ENCODE assay signal across 13 cellular contexts in the genomic region with DNA sequence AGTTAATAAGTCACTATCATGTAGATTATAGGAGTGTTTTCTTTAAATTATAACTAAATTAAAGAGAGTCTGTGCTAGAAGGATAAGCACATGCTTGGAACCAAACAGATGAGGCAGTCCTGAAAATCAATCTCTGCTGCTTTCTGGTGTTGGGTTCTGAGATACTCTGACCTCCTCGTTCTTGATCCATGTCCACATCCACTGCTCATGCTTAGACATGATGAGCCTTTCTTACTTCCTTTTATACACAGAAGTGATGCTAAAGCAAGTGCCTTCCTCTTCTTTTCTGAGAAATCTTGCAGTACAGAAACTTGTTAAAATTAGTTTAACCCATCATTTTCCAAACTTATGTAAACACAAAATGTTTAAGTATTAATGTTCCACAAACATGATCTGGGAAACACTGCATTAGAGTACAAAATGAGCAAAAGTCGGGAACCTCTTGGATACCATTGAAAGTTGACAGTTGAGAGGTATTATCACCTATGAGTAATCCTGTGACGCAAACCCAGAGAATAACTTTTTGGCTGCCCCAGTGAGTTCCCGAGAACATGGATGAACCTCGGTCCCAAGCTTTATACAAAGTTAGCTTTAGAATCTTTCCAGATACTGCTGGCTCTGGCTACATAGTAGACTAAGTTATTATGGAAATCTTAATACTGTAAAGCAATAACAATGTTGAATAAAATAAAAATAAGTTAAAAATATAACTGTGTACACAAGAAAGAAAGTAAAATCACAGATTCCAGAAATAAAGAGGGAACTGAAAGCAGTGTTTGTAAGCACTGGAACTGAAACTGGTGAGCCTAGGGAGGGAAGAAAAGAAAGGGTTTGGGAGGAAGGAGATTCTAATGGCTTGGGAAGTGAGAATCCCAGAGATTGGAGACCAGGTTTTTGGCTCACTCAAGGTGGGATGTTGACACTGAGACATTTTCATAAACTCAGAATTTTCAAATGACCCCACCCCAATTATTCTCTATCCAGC.
DNase-seq lines count a peak whose midpoint lies in the region; FAIRE-seq and TF ChIP-seq lines count a peak whose summit lies in the region.
"Had no signal": no experiment of that assay in that cellular context is flagged by ENCODE, and none has a peak within 500 bp of the region (broad histone marks: within the 10 kb centered on the region; RNA-seq: fewer than 3 reads in every experiment).

No MANE protein-coding gene starts in this region.

- TF ChIP-seq CTCF in CD14-positive monocyte (IDR thresholded peaks at IDR 0.05) (no peak), astrocyte (IDR thresholded peaks at IDR 0.05; ENCODE audit: insufficient read depth, low read depth, low read length) (no peak), esophagus muscularis mucosa (IDR thresholded peaks at IDR 0.05) (no peak)

- H3K27me3 ChIP-seq in astrocyte (ENCODE audit: insufficient read depth, low read length): no peaks in the 10 kb centered on the region
- H3K27me3 ChIP-seq in muscle layer of duodenum (ENCODE audit: low read depth, low read length): no peaks in the 10 kb centered on the region
- H3K27me3 ChIP-seq in esophagus muscularis mucosa: peaks cover 0 to 5% (median 0%) of the 10 kb centered on the region in 4 donors

- H4K20me1 ChIP-seq in astrocyte (ENCODE audit: insufficient read depth, low read length): no peaks in the 10 kb centered on the region

- H3K36me3 Mint-ChIP-seq in CD14-positive monocyte (no peaks in the 10 kb centered on the region), astrocyte (ENCODE audit: low read depth, unreplicated experiment) (no peaks in the 10 kb centered on the region)
- H3K36me3 Mint-ChIP-seq: type B pancreatic cell had no signal

- 78% methylated on average over 5 of the region's 5 CpGs for WGBS in esophagus muscularis mucosa

- H3K9ac ChIP-seq in astrocyte (ENCODE audit: low read length): no peak overlapping the region

- intact Hi-C loops in CD14-positive monocyte (cut with micrococcal nuclease) (no loop called here), esophagus muscularis mucosa (cut with DNase I) (no loop called here)

- no peak for FAIRE-seq in astrocyte (lab: Jason Lieb, UNC)

- TF ChIP-seq POLR2A in esophagus muscularis mucosa (IDR thresholded peaks at IDR 0.05; ENCODE audit: low read depth): no peak

- H3K4me1 ChIP-seq in astrocyte (ENCODE audit: insufficient read depth, low read length) (peaks cover 14% of the 10 kb centered on the region), muscle layer of duodenum (ENCODE audit: control insufficient read depth in 1 of 2, insufficient read depth in 2 of 2, low read length in 2 of 2) (no peaks in the 10 kb centered on the region), esophagus muscularis mucosa (no peaks in the 10 kb centered on the region)
- H3K4me1 ChIP-seq: psoas muscle had no signal

- H2AFZ ChIP-seq in astrocyte (ENCODE audit: low read depth, low read length): no peak overlapping the region

- H3K27ac ChIP-seq in astrocyte (ENCODE audit: low read depth, low read length) (no peak overlapping the region), muscle layer of duodenum (ENCODE audit: low read length) (peak overlapping the region; percentile 40), esophagus muscularis mucosa (replicated peaks in 1 of 4) (no peak overlapping the region)
- H3K27ac ChIP-seq: psoas muscle had no signal

- H3K9me3 Mint-ChIP-seq in CD14-positive monocyte (peaks cover 0 to 7% (median 2%) of the 10 kb centered on the region in 7 donors), astrocyte (ENCODE audit: unreplicated experiment) (peaks cover 3% of the 10 kb centered on the region)
- H3K9me3 Mint-ChIP-seq: type B pancreatic cell had no signal

- no peaks in the 10 kb centered on the region for H3K36me3 ChIP-seq in astrocyte (ENCODE audit: insufficient read depth, low read length)
- no peaks in the 10 kb centered on the region for H3K36me3 ChIP-seq in muscle layer of duodenum (ENCODE audit: control insufficient read depth in 1 of 2, insufficient read depth in 2 of 2, low read length in 2 of 2)
- H3K36me3 ChIP-seq in esophagus muscularis mucosa: no peaks in the 10 kb centered on the region

- no peaks in the 10 kb centered on the region for H3K9me3 ChIP-seq in astrocyte (ENCODE audit: insufficient read depth, low read depth, low read length)
- H3K9me3 ChIP-seq in muscle layer of duodenum (ENCODE audit: control insufficient read depth in 1 of 2, low read length in 2 of 2): peaks cover 0 to 2% of the 10 kb centered on the region in 2 donors
- peaks cover 0 to 6% (median 0%) of the 10 kb centered on the region in 4 donors for H3K9me3 ChIP-seq in esophagus muscularis mucosa
- H3K9me3 ChIP-seq: psoas muscle had no signal

- DNase-seq in CD14-positive monocyte (ENCODE audit: low spot score): no peak
- peak; percentile 1 to 28 for DNase-seq in Kasumi-1 (lab: John Stamatoyannopoulos, UW)
- DNase-seq in astrocyte (ENCODE audit: low read depth): peak; percentile 66
- no peak for DNase-seq in esophagus muscularis mucosa (ENCODE audit: extremely low spot score)
- no peak for DNase-seq in activated CD8-positive, alpha-beta memory T cell treated with anti-CD3 and anti-CD28 coated beads, Interleukin-2, amount 50 U/mL, for 4 hours
- DNase-seq in NCI-H510A treated with DMSO at 0.1 percent for 48 hours (lab: John Stamatoyannopoulos, UW): no peak
- DNase-seq: activated CD4-positive, alpha-beta T cell treated with anti-CD3 and anti-CD28 coated beads for 36 hours; activated T-cell treated with anti-CD3 and anti-CD28 coated beads, Interleukin-2, amount 50 U/mL, for 72 hours; C1 segment of cervical spinal cord; effector CD4-positive, alpha-beta T cell; psoas muscle had no signal

- H3K4me2 ChIP-seq in astrocyte (ENCODE audit: low read length): no peak overlapping the region

- peak overlapping the region in 1 of 2 donors; percentile 73 for H3K4me3 Mint-ChIP-seq in CD14-positive monocyte
- no peak overlapping the region for H3K4me3 Mint-ChIP-seq in astrocyte (ENCODE audit: unreplicated experiment)
- H3K4me3 Mint-ChIP-seq: activated CD4-positive, alpha-beta T cell treated with anti-CD3 and anti-CD28 coated beads for 36 hours; activated T-cell treated with anti-CD3 and anti-CD28 coated beads, Interleukin-2, amount 50 U/mL, for 72 hours; type B pancreatic cell had no signal

- H3K4me1 Mint-ChIP-seq in CD14-positive monocyte (peaks cover 40% of the 10 kb centered on the region), astrocyte (ENCODE audit: low read depth, unreplicated experiment) (peaks cover 37% of the 10 kb centered on the region)

- H3K27ac Mint-ChIP-seq in CD14-positive monocyte (peak overlapping the region; percentile 75 to 93 (median 81)), astrocyte (ENCODE audit: unreplicated experiment) (no peak overlapping the region)
- H3K27ac Mint-ChIP-seq: activated CD4-positive, alpha-beta T cell treated with anti-CD3 and anti-CD28 coated beads for 36 hours; activated T-cell treated with anti-CD3 and anti-CD28 coated beads, Interleukin-2, amount 50 U/mL, for 72 hours; type B pancreatic cell had no signal

- TF ChIP-seq EP300 in esophagus muscularis mucosa (IDR thresholded peaks at IDR 0.05): no peak

- no peaks in the 10 kb centered on the region for H3K79me2 ChIP-seq in astrocyte (ENCODE audit: insufficient read depth, low read length)

- H3K27me3 Mint-ChIP-seq in CD14-positive monocyte (ENCODE audit: low read depth in 3 of 3) (no peaks in the 10 kb centered on the region), astrocyte (ENCODE audit: low read depth, unreplicated experiment) (no peaks in the 10 kb centered on the region)

- no peak overlapping the region for H3K4me3 ChIP-seq in astrocyte (ENCODE audit: insufficient read depth, low read depth, low read length)
- no peak overlapping the region for H3K4me3 ChIP-seq in muscle layer of duodenum (ENCODE audit: low read depth in 1 of 2, low read length in 2 of 2)
- H3K4me3 ChIP-seq in esophagus muscularis mucosa: no peak overlapping the region
- H3K4me3 ChIP-seq: psoas muscle had no signal

Comparison
In these comparisons a context has a peak if more than half of its experiments do, and no peak if none do; other contexts are left out.
1. DNase-seq: peak in Kasumi-1 (2 of 2) and astrocyte (single experiment); none in CD14-positive monocyte (single experiment), esophagus muscularis mucosa (single experiment), activated CD8-positive, alpha-beta memory T cell treated with anti-CD3 and anti-CD28 coated beads, Interleukin-2, amount 50 U/mL, for 4 hours (single experiment) and NCI-H510A treated with DMSO at 0.1 percent for 48 hours (single experiment).